1 cellular context compared by ENCODE assay signal in genomic region chr4:6909113-6909969, GRCh38.
TF ChIP-seq lines count a peak whose summit lies in the region.

Gene TBC1D14 (plus strand): TSS chr4:6909826. CDS start chr4:6923390, 13,564 bp downstream.

TF ChIP-seq in SK-N-SH, 30 proteins besides CTCF, POLR2A, EP300 and RAD21 (continued from another document):
- no peak for TF ChIP-seq IRF3 (IDR thresholded peaks at IDR 0.05; ENCODE audit: low read depth, low read length)
- TF ChIP-seq PBX3 (IDR thresholded peaks at IDR 0.05) = 0 out of 2 replicates have a peak, but pooled peaks have one; percentile 16
- peak; percentile 96 for TF ChIP-seq TAF1 (IDR thresholded peaks at IDR 0.05; ENCODE audit: borderline replicate concordance, low read depth, low read length)
- peak; percentile 77 for TF ChIP-seq POLR2AphosphoS5 (IDR thresholded peaks at IDR 0.05; ENCODE audit: low read depth, low read length)
